1 cellular context compared by ENCODE assay signal in genomic region chr17:63946440-63947363, GRCh38.
TF ChIP-seq lines count a peak whose summit lies in the region.

No MANE protein-coding gene starts in this region.

TF ChIP-seq in HepG2, 621 proteins besides CTCF, POLR2A, EP300 and RAD21 (continued from another document and continues in another):
- no peak for TF ChIP-seq FOXM1 (CRISPR knock-in tag; IDR thresholded peaks at IDR 0.05)
- TF ChIP-seq MED8 (CRISPR knock-in tag; IDR thresholded peaks at IDR 0.05; ENCODE audit: insufficient replicate concordance), result no peak
- no peak for TF ChIP-seq ZNF552 (CRISPR knock-in tag; IDR thresholded peaks at IDR 0.05; ENCODE audit: borderline replicate concordance)
- TF ChIP-seq RBM22 (optimal IDR thresholded peaks at IDR 0.05; ENCODE audit: low read length), result no peak
- TF ChIP-seq PITX1 (CRISPR knock-in tag; IDR thresholded peaks at IDR 0.05), result peak; percentile 62; the same call in 1 of the 2 replicates
- TF ChIP-seq SAFB2 (CRISPR knock-in tag; IDR thresholded peaks at IDR 0.05; ENCODE audit: borderline replicate concordance, low read depth), result peak; percentile 47; the same call in 1 of the 2 replicates
- no peak for TF ChIP-seq EED (CRISPR knock-in tag; IDR thresholded peaks at IDR 0.05)
- TF ChIP-seq SNAI1 (CRISPR knock-in tag; IDR thresholded peaks at IDR 0.05; ENCODE audit: borderline replicate concordance), result 0 out of 2 replicates have a peak, but pooled peaks have one; percentile 8
- peak; percentile 51; the same call in 1 of the 2 replicates for TF ChIP-seq ZNF441 (CRISPR knock-in tag; IDR thresholded peaks at IDR 0.05; ENCODE audit: borderline replicate concordance)
- TF ChIP-seq ZNF737 (CRISPR knock-in tag; IDR thresholded peaks at IDR 0.05; ENCODE audit: borderline replicate concordance), result no peak
- no peak for TF ChIP-seq REL (CRISPR knock-in tag; conservative IDR thresholded peaks at IDR 0.05)
- TF ChIP-seq ZBTB3 (CRISPR knock-in tag; IDR thresholded peaks at IDR 0.05; ENCODE audit: borderline replicate concordance, low read depth), result no peak
- TF ChIP-seq ZNF660 (CRISPR knock-in tag; IDR thresholded peaks at IDR 0.05; ENCODE audit: borderline replicate concordance, low read depth), result no peak; the same call in 1 of the 2 replicates
- 0 out of 2 replicates have a peak, but pooled peaks have one; percentile 22 for TF ChIP-seq SALL2 (CRISPR knock-in tag; IDR thresholded peaks at IDR 0.05)
- no peak; the same call in 1 of the 2 replicates for TF ChIP-seq ZNF225 (CRISPR knock-in tag; IDR thresholded peaks at IDR 0.05)
- TF ChIP-seq ZNF816 (CRISPR knock-in tag; IDR thresholded peaks at IDR 0.05; ENCODE audit: borderline replicate concordance), result no peak
- no peak for TF ChIP-seq PRDM4 (CRISPR knock-in tag; IDR thresholded peaks at IDR 0.05; ENCODE audit: borderline replicate concordance)
- peak; percentile 92 for TF ChIP-seq PATZ1 (CRISPR knock-in tag; IDR thresholded peaks at IDR 0.05)
- TF ChIP-seq PAWR (CRISPR knock-in tag; IDR thresholded peaks at IDR 0.05; ENCODE audit: borderline replicate concordance), result no peak
- no peak for TF ChIP-seq XBP1 (CRISPR knock-in tag; IDR thresholded peaks at IDR 0.05)
- TF ChIP-seq ZFP37 (CRISPR knock-in tag; IDR thresholded peaks at IDR 0.05; ENCODE audit: borderline replicate concordance), result no peak
- TF ChIP-seq ZNF576 (CRISPR knock-in tag; IDR thresholded peaks at IDR 0.05), result 0 out of 2 replicates have a peak, but pooled peaks have one; percentile 13
- no peak for TF ChIP-seq BATF2 (CRISPR knock-in tag; IDR thresholded peaks at IDR 0.05)
- no peak for TF ChIP-seq ZFP82 (CRISPR knock-in tag; IDR thresholded peaks at IDR 0.05; ENCODE audit: borderline replicate concordance)
- no peak for TF ChIP-seq GMEB1 (CRISPR knock-in tag; IDR thresholded peaks at IDR 0.05; ENCODE audit: borderline replicate concordance)
- TF ChIP-seq ZNF768 (CRISPR knock-in tag; IDR thresholded peaks at IDR 0.05), result peak; percentile 31; the same call in 1 of the 2 replicates
- TF ChIP-seq ZNF503 (CRISPR knock-in tag; IDR thresholded peaks at IDR 0.05), result no peak
- no peak; the same call in 1 of the 2 replicates for TF ChIP-seq MYPOP (CRISPR knock-in tag; IDR thresholded peaks at IDR 0.05)
- no peak for TF ChIP-seq TAF15 (IDR thresholded peaks at IDR 0.05; ENCODE audit: low read depth, low read length, poor library complexity, severe bottlenecking)
- no peak for TF ChIP-seq ZNF12 (CRISPR knock-in tag; IDR thresholded peaks at IDR 0.05)
- no peak for TF ChIP-seq ZC3H13 (CRISPR knock-in tag; IDR thresholded peaks at IDR 0.05)
- no peak for TF ChIP-seq ZSCAN31 (CRISPR knock-in tag; IDR thresholded peaks at IDR 0.05; ENCODE audit: low read depth)
- peak; percentile 47; the same call in 1 of the 2 replicates for TF ChIP-seq ZNF501 (CRISPR knock-in tag; IDR thresholded peaks at IDR 0.05)
- TF ChIP-seq HMGXB4 (CRISPR knock-in tag; IDR thresholded peaks at IDR 0.05; ENCODE audit: borderline replicate concordance in 1 of 2, low read depth in 1 of 2), result peak; percentile 67 to 83; a peak in 3 of 4 replicates
- TF ChIP-seq ARID4A (CRISPR knock-in tag; IDR thresholded peaks at IDR 0.05; ENCODE audit: borderline replicate concordance), result no peak
- peak; percentile 69; the same call in 1 of the 2 replicates for TF ChIP-seq ZNF343 (CRISPR knock-in tag; IDR thresholded peaks at IDR 0.05)
- TF ChIP-seq RNF2 (conservative IDR thresholded peaks at IDR 0.05; ENCODE audit: low read depth), result no peak
- TF ChIP-seq MTA3 (CRISPR knock-in tag; IDR thresholded peaks at IDR 0.05), result no peak
- no peak for TF ChIP-seq ZNF589 (CRISPR knock-in tag; conservative IDR thresholded peaks at IDR 0.05)
- peak; percentile 33 for TF ChIP-seq SMC3 (IDR thresholded peaks at IDR 0.05; ENCODE audit: low read length)
- TF ChIP-seq GPBP1L1 (CRISPR knock-in tag; IDR thresholded peaks at IDR 0.05), result no peak
- TF ChIP-seq PHF20 (CRISPR knock-in tag; IDR thresholded peaks at IDR 0.05), result no peak
- TF ChIP-seq ZNF557 (CRISPR knock-in tag; IDR thresholded peaks at IDR 0.05), result no peak
- peak; percentile 58; the same call in 1 of the 2 replicates for TF ChIP-seq KDM2A (CRISPR knock-in tag; IDR thresholded peaks at IDR 0.05; ENCODE audit: borderline replicate concordance, low read depth)
- TF ChIP-seq ADNP (CRISPR knock-in tag; IDR thresholded peaks at IDR 0.05), result 0 out of 2 replicates have a peak, but pooled peaks have one; percentile 67
- no peak for TF ChIP-seq JUND (CRISPR knock-in tag; IDR thresholded peaks at IDR 0.05)
- TF ChIP-seq GZF1 (CRISPR knock-in tag; IDR thresholded peaks at IDR 0.05), result 0 out of 2 replicates have a peak, but pooled peaks have one; percentile 53
- peak; percentile 69; the same call in 1 of the 2 replicates for TF ChIP-seq ZNF556 (CRISPR knock-in tag; IDR thresholded peaks at IDR 0.05; ENCODE audit: borderline replicate concordance)
- TF ChIP-seq SNRNP70 (IDR thresholded peaks at IDR 0.05; ENCODE audit: low read depth, low read length), result no peak
- TF ChIP-seq ZNF326 (CRISPR knock-in tag; IDR thresholded peaks at IDR 0.05; ENCODE audit: borderline replicate concordance), result no peak
